1 cellular context compared by ENCODE assay signal in genomic region chr2:39515273-39515896, GRCh38.
TF ChIP-seq lines count a peak whose summit lies in the region.

No MANE protein-coding gene starts in this region.

TF ChIP-seq in K562, 482 proteins besides CTCF, POLR2A, EP300 and RAD21 (continued from another document and continues in another):
- TF ChIP-seq, protein P1, sequence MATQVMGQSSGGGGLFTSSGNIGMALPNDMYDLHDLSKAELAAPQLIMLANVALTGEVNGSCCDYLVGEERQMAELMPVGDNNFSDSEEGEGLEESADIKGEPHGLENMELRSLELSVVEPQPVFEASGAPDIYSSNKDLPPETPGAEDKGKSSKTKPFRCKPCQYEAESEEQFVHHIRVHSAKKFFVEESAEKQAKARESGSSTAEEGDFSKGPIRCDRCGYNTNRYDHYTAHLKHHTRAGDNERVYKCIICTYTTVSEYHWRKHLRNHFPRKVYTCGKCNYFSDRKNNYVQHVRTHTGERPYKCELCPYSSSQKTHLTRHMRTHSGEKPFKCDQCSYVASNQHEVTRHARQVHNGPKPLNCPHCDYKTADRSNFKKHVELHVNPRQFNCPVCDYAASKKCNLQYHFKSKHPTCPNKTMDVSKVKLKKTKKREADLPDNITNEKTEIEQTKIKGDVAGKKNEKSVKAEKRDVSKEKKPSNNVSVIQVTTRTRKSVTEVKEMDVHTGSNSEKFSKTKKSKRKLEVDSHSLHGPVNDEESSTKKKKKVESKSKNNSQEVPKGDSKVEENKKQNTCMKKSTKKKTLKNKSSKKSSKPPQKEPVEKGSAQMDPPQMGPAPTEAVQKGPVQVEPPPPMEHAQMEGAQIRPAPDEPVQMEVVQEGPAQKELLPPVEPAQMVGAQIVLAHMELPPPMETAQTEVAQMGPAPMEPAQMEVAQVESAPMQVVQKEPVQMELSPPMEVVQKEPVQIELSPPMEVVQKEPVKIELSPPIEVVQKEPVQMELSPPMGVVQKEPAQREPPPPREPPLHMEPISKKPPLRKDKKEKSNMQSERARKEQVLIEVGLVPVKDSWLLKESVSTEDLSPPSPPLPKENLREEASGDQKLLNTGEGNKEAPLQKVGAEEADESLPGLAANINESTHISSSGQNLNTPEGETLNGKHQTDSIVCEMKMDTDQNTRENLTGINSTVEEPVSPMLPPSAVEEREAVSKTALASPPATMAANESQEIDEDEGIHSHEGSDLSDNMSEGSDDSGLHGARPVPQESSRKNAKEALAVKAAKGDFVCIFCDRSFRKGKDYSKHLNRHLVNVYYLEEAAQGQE (CRISPR knock-in tag; IDR thresholded peaks at IDR 0.05; ENCODE audit: low read depth), result no peak
- TF ChIP-seq E2F3 (CRISPR knock-in tag; IDR thresholded peaks at IDR 0.05) (no peak), ZNF134 (CRISPR knock-in tag; conservative IDR thresholded peaks at IDR 0.05) (no peak), ZNF146 (CRISPR knock-in tag; IDR thresholded peaks at IDR 0.05; ENCODE audit: unreplicated experiment) (no peak), SIX5 (IDR thresholded peaks at IDR 0.05; ENCODE audit: borderline replicate concordance in 1 of 2, insufficient read depth in 1 of 2, low read depth in 1 of 2, low read length in 2 of 2) (no peak), ZNF3 (CRISPR knock-in tag; IDR thresholded peaks at IDR 0.05) (no peak), HDGF (IDR thresholded peaks at IDR 0.05) (no peak), ZNF75A (CRISPR knock-in tag; IDR thresholded peaks at IDR 0.05) (no peak), HSF4 (CRISPR knock-in tag; IDR thresholded peaks at IDR 0.05; ENCODE audit: borderline replicate concordance) (no peak), ZKSCAN3 (CRISPR knock-in tag; IDR thresholded peaks at IDR 0.05) (no peak), HDAC8 (tag; IDR thresholded peaks at IDR 0.05) (no peak), PTBP1 (IDR thresholded peaks at IDR 0.05; ENCODE audit: low read depth, low read length) (no peak), ZNF583 (CRISPR knock-in tag; IDR thresholded peaks at IDR 0.05) (no peak), ELF1 (tag; IDR thresholded peaks at IDR 0.05) (no peak), HLTF (IDR thresholded peaks at IDR 0.05) (no peak), ZNF165 (CRISPR knock-in tag; IDR thresholded peaks at IDR 0.05; ENCODE audit: borderline replicate concordance) (no peak), MEIS2 (IDR thresholded peaks at IDR 0.05; ENCODE audit: partially characterized antibody) (peak; percentile 76), PML (IDR thresholded peaks at IDR 0.05; ENCODE audit: low read length) (peak; percentile 64; the same call in 1 of the 2 replicates), FOSL1 (tag; conservative IDR thresholded peaks at IDR 0.05) (no peak), PRPF4 (IDR thresholded peaks at IDR 0.05; ENCODE audit: insufficient read depth, low read depth, low read length, poor library complexity, severe bottlenecking) (no peak), ZNF699 (CRISPR knock-in tag; IDR thresholded peaks at IDR 0.05; ENCODE audit: insufficient replicate concordance) (no peak), SRSF7 (optimal IDR thresholded peaks at IDR 0.05; ENCODE audit: low read depth, low read length) (no peak), SNIP1 (IDR thresholded peaks at IDR 0.05; ENCODE audit: low read depth) (no peak), CBX3 (IDR thresholded peaks at IDR 0.05; ENCODE audit: borderline replicate concordance in 1 of 2, low read length in 2 of 2) (peak in 1 of 2 experiments; percentile 41; a peak in 1 of 3 replicates), FOXJ3 (CRISPR knock-in tag; IDR thresholded peaks at IDR 0.05) (no peak), ZNF354B (CRISPR knock-in tag; IDR thresholded peaks at IDR 0.05) (no peak), JUNB (CRISPR knock-in tag; conservative IDR thresholded peaks at IDR 0.05) (no peak), ZNF398 (CRISPR knock-in tag; IDR thresholded peaks at IDR 0.05) (no peak), PRMT5 (CRISPR knock-in tag; IDR thresholded peaks at IDR 0.05) (no peak), SP2 (IDR thresholded peaks at IDR 0.05; ENCODE audit: extremely low read depth, low read depth, low read length, poor library complexity, severe bottlenecking) (no peak), ZNF175 (CRISPR knock-in tag; IDR thresholded peaks at IDR 0.05; ENCODE audit: low read depth) (no peak), ZFP36 (IDR thresholded peaks at IDR 0.05; ENCODE audit: low read depth, low read length, partially characterized antibody) (no peak), EGR1 (conservative IDR thresholded peaks at IDR 0.05) (no peak), RCOR1 (IDR thresholded peaks at IDR 0.05; ENCODE audit: borderline replicate concordance in 1 of 2, low read depth in 2 of 2, low read length in 2 of 2) (peak; percentile 67 to 73; a peak in 3 of 4 replicates), HMBOX1 (IDR thresholded peaks at IDR 0.05) (peak; percentile 69), TEAD2 (tag; IDR thresholded peaks at IDR 0.05) (no peak), ZFP30 (CRISPR knock-in tag; IDR thresholded peaks at IDR 0.05; ENCODE audit: borderline replicate concordance) (no peak), LARP7 (IDR thresholded peaks at IDR 0.05) (no peak), RBM39 (optimal IDR thresholded peaks at IDR 0.05; ENCODE audit: low read depth, low read length) (no peak), BCOR (IDR thresholded peaks at IDR 0.05) (no peak), BCL6 (CRISPR knock-in tag; IDR thresholded peaks at IDR 0.05) (no peak), MIER1 (IDR thresholded peaks at IDR 0.05; ENCODE audit: low read depth) (no peak), TAF1 (IDR thresholded peaks at IDR 0.05; ENCODE audit: control insufficient read depth, extremely low read depth, insufficient read depth, low read length, severe bottlenecking) (peak; percentile 26), NR3C1 (CRISPR knock-in tag; IDR thresholded peaks at IDR 0.05) (no peak), LEF1 (IDR thresholded peaks at IDR 0.05) (no peak), GTF2A2 (tag; IDR thresholded peaks at IDR 0.05) (no peak), TAF9B (IDR thresholded peaks at IDR 0.05; ENCODE audit: partially characterized antibody) (no peak), ZFP1 (CRISPR knock-in tag; IDR thresholded peaks at IDR 0.05) (no peak), TBL1XR1 (IDR thresholded peaks at IDR 0.05; ENCODE audit: low read length in 2 of 2) (no peak), MTA3 (IDR thresholded peaks at IDR 0.05; ENCODE audit: borderline replicate concordance) (0 out of 2 replicates have a peak, but pooled peaks have one; percentile 29)
- TF ChIP-seq, protein P2, sequence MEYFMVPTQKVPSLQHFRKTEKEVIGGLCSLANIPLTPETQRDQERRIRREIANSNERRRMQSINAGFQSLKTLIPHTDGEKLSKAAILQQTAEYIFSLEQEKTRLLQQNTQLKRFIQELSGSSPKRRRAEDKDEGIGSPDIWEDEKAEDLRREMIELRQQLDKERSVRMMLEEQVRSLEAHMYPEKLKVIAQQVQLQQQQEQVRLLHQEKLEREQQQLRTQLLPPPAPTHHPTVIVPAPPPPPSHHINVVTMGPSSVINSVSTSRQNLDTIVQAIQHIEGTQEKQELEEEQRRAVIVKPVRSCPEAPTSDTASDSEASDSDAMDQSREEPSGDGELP (CRISPR knock-in tag; IDR thresholded peaks at IDR 0.05; ENCODE audit: borderline replicate concordance), result no peak
- TF ChIP-seq, protein P3, sequence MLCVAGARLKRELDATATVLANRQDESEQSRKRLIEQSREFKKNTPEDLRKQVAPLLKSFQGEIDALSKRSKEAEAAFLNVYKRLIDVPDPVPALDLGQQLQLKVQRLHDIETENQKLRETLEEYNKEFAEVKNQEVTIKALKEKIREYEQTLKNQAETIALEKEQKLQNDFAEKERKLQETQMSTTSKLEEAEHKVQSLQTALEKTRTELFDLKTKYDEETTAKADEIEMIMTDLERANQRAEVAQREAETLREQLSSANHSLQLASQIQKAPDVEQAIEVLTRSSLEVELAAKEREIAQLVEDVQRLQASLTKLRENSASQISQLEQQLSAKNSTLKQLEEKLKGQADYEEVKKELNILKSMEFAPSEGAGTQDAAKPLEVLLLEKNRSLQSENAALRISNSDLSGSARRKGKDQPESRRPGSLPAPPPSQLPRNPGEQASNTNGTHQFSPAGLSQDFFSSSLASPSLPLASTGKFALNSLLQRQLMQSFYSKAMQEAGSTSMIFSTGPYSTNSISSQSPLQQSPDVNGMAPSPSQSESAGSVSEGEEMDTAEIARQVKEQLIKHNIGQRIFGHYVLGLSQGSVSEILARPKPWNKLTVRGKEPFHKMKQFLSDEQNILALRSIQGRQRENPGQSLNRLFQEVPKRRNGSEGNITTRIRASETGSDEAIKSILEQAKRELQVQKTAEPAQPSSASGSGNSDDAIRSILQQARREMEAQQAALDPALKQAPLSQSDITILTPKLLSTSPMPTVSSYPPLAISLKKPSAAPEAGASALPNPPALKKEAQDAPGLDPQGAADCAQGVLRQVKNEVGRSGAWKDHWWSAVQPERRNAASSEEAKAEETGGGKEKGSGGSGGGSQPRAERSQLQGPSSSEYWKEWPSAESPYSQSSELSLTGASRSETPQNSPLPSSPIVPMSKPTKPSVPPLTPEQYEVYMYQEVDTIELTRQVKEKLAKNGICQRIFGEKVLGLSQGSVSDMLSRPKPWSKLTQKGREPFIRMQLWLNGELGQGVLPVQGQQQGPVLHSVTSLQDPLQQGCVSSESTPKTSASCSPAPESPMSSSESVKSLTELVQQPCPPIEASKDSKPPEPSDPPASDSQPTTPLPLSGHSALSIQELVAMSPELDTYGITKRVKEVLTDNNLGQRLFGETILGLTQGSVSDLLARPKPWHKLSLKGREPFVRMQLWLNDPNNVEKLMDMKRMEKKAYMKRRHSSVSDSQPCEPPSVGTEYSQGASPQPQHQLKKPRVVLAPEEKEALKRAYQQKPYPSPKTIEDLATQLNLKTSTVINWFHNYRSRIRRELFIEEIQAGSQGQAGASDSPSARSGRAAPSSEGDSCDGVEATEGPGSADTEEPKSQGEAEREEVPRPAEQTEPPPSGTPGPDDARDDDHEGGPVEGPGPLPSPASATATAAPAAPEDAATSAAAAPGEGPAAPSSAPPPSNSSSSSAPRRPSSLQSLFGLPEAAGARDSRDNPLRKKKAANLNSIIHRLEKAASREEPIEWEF (CRISPR knock-in tag; IDR thresholded peaks at IDR 0.05), result no peak
- TF ChIP-seq, protein P4, sequence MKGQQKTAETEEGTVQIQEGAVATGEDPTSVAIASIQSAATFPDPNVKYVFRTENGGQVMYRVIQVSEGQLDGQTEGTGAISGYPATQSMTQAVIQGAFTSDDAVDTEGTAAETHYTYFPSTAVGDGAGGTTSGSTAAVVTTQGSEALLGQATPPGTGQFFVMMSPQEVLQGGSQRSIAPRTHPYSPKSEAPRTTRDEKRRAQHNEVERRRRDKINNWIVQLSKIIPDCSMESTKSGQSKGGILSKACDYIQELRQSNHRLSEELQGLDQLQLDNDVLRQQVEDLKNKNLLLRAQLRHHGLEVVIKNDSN (CRISPR knock-in tag; IDR thresholded peaks at IDR 0.05), result no peak
- TF ChIP-seq, protein P5, sequence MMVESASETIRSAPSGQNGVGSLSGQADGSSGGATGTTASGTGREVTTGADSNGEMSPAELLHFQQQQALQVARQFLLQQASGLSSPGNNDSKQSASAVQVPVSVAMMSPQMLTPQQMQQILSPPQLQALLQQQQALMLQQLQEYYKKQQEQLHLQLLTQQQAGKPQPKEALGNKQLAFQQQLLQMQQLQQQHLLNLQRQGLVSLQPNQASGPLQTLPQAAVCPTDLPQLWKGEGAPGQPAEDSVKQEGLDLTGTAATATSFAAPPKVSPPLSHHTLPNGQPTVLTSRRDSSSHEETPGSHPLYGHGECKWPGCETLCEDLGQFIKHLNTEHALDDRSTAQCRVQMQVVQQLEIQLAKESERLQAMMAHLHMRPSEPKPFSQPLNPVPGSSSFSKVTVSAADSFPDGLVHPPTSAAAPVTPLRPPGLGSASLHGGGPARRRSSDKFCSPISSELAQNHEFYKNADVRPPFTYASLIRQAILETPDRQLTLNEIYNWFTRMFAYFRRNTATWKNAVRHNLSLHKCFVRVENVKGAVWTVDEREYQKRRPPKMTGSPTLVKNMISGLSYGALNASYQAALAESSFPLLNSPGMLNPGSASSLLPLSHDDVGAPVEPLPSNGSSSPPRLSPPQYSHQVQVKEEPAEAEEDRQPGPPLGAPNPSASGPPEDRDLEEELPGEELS (CRISPR knock-in tag; IDR thresholded peaks at IDR 0.05; ENCODE audit: borderline replicate concordance), result no peak
